In genomic region chr4:74541611-74542177, GRCh38 we compare ENCODE assay signal across 1 cellular context.
TF ChIP-seq lines count a peak whose summit lies in the region.

No MANE protein-coding gene starts in this region.

TF ChIP-seq in IMR-90, 13 proteins besides CTCF, POLR2A, EP300 and RAD21:
- no peak for TF ChIP-seq MXI1 (IDR thresholded peaks at IDR 0.05; ENCODE audit: borderline replicate concordance, low read depth, low read length)
- TF ChIP-seq, protein P1, sequence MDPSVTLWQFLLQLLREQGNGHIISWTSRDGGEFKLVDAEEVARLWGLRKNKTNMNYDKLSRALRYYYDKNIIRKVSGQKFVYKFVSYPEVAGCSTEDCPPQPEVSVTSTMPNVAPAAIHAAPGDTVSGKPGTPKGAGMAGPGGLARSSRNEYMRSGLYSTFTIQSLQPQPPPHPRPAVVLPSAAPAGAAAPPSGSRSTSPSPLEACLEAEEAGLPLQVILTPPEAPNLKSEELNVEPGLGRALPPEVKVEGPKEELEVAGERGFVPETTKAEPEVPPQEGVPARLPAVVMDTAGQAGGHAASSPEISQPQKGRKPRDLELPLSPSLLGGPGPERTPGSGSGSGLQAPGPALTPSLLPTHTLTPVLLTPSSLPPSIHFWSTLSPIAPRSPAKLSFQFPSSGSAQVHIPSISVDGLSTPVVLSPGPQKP (IDR thresholded peaks at IDR 0.05; ENCODE audit: borderline replicate concordance, low read depth, low read length), result no peak
- no peak for TF ChIP-seq SMC3 (IDR thresholded peaks at IDR 0.05; ENCODE audit: low read depth, low read length)
- TF ChIP-seq MAZ (IDR thresholded peaks at IDR 0.05; ENCODE audit: borderline replicate concordance, low read depth, low read length), result no peak
- TF ChIP-seq NFE2L2 (IDR thresholded peaks at IDR 0.05; ENCODE audit: low read depth, low read length), result no peak
- TF ChIP-seq CHD1 (IDR thresholded peaks at IDR 0.05; ENCODE audit: low read depth, low read length), result no peak
- TF ChIP-seq RFX5 (IDR thresholded peaks at IDR 0.05; ENCODE audit: low read depth, low read length), result no peak
- TF ChIP-seq MAFK (IDR thresholded peaks at IDR 0.05; ENCODE audit: low read depth, low read length), result no peak
- TF ChIP-seq CEBPB (IDR thresholded peaks at IDR 0.05; ENCODE audit: low read depth, low read length), result no peak
- no peak for TF ChIP-seq BHLHE40 (IDR thresholded peaks at IDR 0.05; ENCODE audit: low read depth, low read length)
- TF ChIP-seq, protein P2, sequence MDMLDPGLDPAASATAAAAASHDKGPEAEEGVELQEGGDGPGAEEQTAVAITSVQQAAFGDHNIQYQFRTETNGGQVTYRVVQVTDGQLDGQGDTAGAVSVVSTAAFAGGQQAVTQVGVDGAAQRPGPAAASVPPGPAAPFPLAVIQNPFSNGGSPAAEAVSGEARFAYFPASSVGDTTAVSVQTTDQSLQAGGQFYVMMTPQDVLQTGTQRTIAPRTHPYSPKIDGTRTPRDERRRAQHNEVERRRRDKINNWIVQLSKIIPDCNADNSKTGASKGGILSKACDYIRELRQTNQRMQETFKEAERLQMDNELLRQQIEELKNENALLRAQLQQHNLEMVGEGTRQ (IDR thresholded peaks at IDR 0.05; ENCODE audit: low read depth, low read length), result no peak
- no peak for TF ChIP-seq FOS (IDR thresholded peaks at IDR 0.05; ENCODE audit: low read depth, low read length)
- no peak for TF ChIP-seq RCOR1 (IDR thresholded peaks at IDR 0.05; ENCODE audit: insufficient replicate concordance, low read length)
